In the genomic region with DNA sequence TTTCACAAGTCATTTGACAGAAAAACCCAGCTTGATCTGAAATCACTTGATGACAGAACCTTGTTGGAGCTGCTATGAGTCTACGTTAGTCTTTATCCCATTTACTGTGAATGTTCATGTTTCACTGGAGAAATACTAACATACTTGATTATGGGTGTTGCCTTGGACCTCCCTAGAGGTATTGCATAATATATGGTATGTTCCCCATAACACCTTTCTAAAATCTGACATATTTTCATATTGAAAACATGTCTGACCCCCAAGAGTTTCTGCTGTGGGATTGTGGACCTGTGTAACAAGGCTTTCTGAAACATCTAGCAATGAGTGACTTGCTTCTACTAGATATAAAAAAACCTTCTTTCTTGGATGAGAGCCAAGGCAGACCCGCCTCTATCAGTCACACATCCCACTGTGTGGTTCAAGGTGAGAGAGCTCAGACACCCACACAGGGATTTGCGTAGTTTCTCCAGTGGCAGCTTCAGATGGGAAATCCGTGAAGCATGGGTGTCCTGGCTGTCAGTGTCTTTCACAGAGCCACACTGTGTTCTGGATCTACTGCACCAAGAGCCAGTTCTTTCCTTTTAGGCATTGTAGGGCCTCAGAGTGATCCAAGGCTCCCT, we compare ENCODE assay signal across 1 cellular context.
A peak's percentile ranks its signal among the peaks of the same experiment; 100 is the strongest.
TF ChIP-seq lines count a peak whose summit lies in the region.

No MANE protein-coding gene starts in this region.

TF ChIP-seq in K562, 482 proteins besides CTCF, POLR2A, EP300 and RAD21 (continued from another document):
- TF ChIP-seq, protein P1, sequence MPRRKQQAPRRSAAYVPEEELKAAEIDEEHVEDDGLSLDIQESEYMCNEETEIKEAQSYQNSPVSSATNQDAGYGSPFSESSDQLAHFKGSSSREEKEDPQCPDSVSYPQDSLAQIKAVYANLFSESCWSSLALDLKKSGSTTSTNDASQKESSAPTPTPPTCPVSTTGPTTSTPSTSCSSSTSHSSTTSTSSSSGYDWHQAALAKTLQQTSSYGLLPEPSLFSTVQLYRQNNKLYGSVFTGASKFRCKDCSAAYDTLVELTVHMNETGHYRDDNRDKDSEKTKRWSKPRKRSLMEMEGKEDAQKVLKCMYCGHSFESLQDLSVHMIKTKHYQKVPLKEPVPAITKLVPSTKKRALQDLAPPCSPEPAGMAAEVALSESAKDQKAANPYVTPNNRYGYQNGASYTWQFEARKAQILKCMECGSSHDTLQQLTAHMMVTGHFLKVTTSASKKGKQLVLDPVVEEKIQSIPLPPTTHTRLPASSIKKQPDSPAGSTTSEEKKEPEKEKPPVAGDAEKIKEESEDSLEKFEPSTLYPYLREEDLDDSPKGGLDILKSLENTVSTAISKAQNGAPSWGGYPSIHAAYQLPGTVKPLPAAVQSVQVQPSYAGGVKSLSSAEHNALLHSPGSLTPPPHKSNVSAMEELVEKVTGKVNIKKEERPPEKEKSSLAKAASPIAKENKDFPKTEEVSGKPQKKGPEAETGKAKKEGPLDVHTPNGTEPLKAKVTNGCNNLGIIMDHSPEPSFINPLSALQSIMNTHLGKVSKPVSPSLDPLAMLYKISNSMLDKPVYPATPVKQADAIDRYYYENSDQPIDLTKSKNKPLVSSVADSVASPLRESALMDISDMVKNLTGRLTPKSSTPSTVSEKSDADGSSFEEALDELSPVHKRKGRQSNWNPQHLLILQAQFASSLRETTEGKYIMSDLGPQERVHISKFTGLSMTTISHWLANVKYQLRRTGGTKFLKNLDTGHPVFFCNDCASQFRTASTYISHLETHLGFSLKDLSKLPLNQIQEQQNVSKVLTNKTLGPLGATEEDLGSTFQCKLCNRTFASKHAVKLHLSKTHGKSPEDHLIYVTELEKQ (CRISPR knock-in tag; IDR thresholded peaks at IDR 0.05): no peak
- no peak for TF ChIP-seq GTF2F1 (IDR thresholded peaks at IDR 0.05; ENCODE audit: low read depth, low read length)
- TF ChIP-seq DMBX1 (CRISPR knock-in tag; IDR thresholded peaks at IDR 0.05; ENCODE audit: borderline replicate concordance): no peak
- peak; percentile 44; the same call in 1 of the 2 replicates for TF ChIP-seq ZNF384 (IDR thresholded peaks at IDR 0.05; ENCODE audit: low read depth, low read length)
- TF ChIP-seq ZZZ3 (IDR thresholded peaks at IDR 0.05): no peak
- TF ChIP-seq, protein P2, sequence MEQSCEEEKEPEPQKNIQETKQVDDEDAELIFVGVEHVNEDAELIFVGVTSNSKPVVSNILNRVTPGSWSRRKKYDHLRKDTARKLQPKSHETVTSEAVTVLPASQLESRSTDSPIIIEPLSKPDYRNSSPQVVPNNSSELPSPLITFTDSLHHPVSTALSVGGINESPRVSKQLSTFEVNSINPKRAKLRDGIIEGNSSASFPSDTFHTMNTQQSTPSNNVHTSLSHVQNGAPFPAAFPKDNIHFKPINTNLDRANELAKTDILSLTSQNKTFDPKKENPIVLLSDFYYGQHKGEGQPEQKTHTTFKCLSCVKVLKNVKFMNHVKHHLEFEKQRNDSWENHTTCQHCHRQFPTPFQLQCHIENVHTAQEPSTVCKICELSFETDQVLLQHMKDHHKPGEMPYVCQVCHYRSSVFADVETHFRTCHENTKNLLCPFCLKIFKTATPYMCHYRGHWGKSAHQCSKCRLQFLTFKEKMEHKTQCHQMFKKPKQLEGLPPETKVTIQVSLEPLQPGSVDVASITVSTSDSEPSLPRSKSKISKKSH (CRISPR knock-in tag; IDR thresholded peaks at IDR 0.05): no peak
TF ChIP-seq in K562: peak in this region for 11.
